In the genomic region with DNA sequence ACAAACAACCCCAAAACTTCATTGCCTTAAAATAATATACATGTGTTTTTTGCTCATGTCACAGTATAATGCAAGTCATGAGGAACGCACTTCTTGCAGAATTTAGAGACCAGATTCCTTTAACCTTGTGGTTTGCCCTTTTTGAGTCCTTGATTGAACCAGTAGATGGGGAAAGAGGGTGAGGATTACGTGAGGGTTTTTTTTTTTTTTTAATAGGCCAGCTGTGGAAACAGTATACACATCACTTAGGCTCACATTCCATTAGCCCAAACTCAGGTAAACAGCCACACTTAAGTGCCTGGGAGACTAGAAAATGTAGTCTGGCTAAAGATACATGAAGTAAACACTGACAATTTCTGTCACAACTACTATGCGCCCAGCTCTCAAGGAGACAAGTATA, we compare ENCODE assay signal across 26 cellular contexts.
DNase-seq lines count a peak whose midpoint lies in the region.
"Had no signal": no experiment of that assay in that cellular context is flagged by ENCODE, and none has a peak within 500 bp of the region (broad histone marks: within the 10 kb centered on the region; RNA-seq: fewer than 3 reads in every experiment).

No MANE protein-coding gene starts in this region.

- H3K9ac ChIP-seq in mesendoderm (ENCODE audit: low read length), result no peak overlapping the region

- H2BK15ac ChIP-seq in mesendoderm (replicated peaks; ENCODE audit: low read depth), result no peak overlapping the region

- no peak overlapping the region for H2AK5ac ChIP-seq in mesendoderm (ENCODE audit: low read length)

- H2BK120ac ChIP-seq in mesendoderm (ENCODE audit: low read depth, low read length), result no peak overlapping the region

- H3K27ac ChIP-seq in mesendoderm (ENCODE audit: low read depth, low read length), result no peak overlapping the region
- H3K27ac ChIP-seq: breast epithelium, heart right ventricle, pancreas, SJSA1, spleen, tibial nerve had no signal

- no peak overlapping the region for H3K4me3 ChIP-seq in mesendoderm (ENCODE audit: low read length)
- H3K4me3 ChIP-seq: breast epithelium, heart right ventricle, pancreas, SJSA1, spleen, tibial nerve had no signal

- peak in 2 of 3 experiments; percentile 5 to 33 for DNase-seq in NCI-H1417 (lab: John Stamatoyannopoulos, UW)
- DNase-seq in NCI-H1417 treated with DMSO at 0.1 percent for 48 hours (lab: John Stamatoyannopoulos, UW), result no peak
- peak; percentile 10 for DNase-seq in HT1080 (ENCODE audit: low read depth)
- DNase-seq in NCI-H2171 treated with DMSO at 0.1 percent for 48 hours (lab: John Stamatoyannopoulos, UW), result peak; percentile 80
- peak; percentile 23 for DNase-seq in left kidney (ENCODE audit: low read depth, low spot score)
- no peak for DNase-seq in NCI-H1436 treated with DMSO at 0.1 percent for 48 hours (lab: John Stamatoyannopoulos, UW)
- no peak for DNase-seq in NCI-H446 treated with DMSO at 0.1 percent for 48 hours (lab: John Stamatoyannopoulos, UW)
- DNase-seq in mesendoderm, result no peak
- DNase-seq: activated CD4-positive, alpha-beta memory T cell treated with anti-CD3 and anti-CD28 coated beads for 36 hours; activated CD8-positive, alpha-beta memory T cell treated with anti-CD3 and anti-CD28 coated beads, Interleukin-2, amount 50 U/mL, for 4 hours; CD4-positive, alpha-beta T cell; effector memory CD4-positive, alpha-beta T cell; erythroblast; foreskin melanocyte; heart right ventricle; Karpas-422; NCI-H1092; NCI-H2081 treated with DMSO at 0.1 percent for 48 hours; pancreas; RPMI8226; spleen; stimulated activated CD4-positive, alpha-beta T cell treated with anti-CD3 and anti-CD28 coated beads, Interleukin-2, amount 100 ng/mL, for 48 hours; T-cell had no signal

- H4K5ac ChIP-seq in mesendoderm (ENCODE audit: low read length), result no peak overlapping the region

- no peaks in the 10 kb centered on the region for H3K79me2 ChIP-seq in mesendoderm (ENCODE audit: control insufficient read depth, insufficient read depth, low read length)

- no peaks in the 10 kb centered on the region for H3K4me1 ChIP-seq in mesendoderm (ENCODE audit: control insufficient read depth, low read depth, low read length)
- H3K4me1 ChIP-seq: breast epithelium, pancreas, SJSA1, tibial nerve had no signal

- no peak overlapping the region for H3K4ac ChIP-seq in mesendoderm (ENCODE audit: low read depth, low read length)

- H3K18ac ChIP-seq in mesendoderm (ENCODE audit: low read length), result no peak overlapping the region

- no peaks in the 10 kb centered on the region for H3K79me1 ChIP-seq in mesendoderm (ENCODE audit: low read length)

- no peak overlapping the region for H2BK5ac ChIP-seq in mesendoderm (ENCODE audit: low read length)

- WGBS in mesendoderm (ENCODE audit: extremely low coverage, insufficient coverage, low lambda C conversion rate), result no CpG with 5 or more reads among the region's 3 CpGs

- H3K27me3 ChIP-seq in mesendoderm (ENCODE audit: insufficient read depth, low read length, poor library complexity), result no peaks in the 10 kb centered on the region
- H3K27me3 ChIP-seq: breast epithelium, heart right ventricle, pancreas, SJSA1, spleen, tibial nerve had no signal

- no peak overlapping the region for H3K4me2 ChIP-seq in mesendoderm (ENCODE audit: low read length)

- no peak overlapping the region for H3K56ac ChIP-seq in mesendoderm (ENCODE audit: low read length)

- H3K36me3 ChIP-seq in mesendoderm (ENCODE audit: control insufficient read depth, insufficient read depth, low read length), result no peaks in the 10 kb centered on the region
- H3K36me3 ChIP-seq: heart right ventricle, pancreas, SJSA1, spleen, tibial nerve had no signal

- no peak overlapping the region for H3K23ac ChIP-seq in mesendoderm (ENCODE audit: low read length)

- H4K8ac ChIP-seq in mesendoderm (ENCODE audit: low read depth, low read length), result no peak overlapping the region

Comparison
In these comparisons a context has a peak if more than half of its experiments do, and no peak if none do; other contexts are left out.
1. DNase-seq: peak in NCI-H1417 (2 of 3), HT1080 (single experiment), NCI-H2171 treated with DMSO at 0.1 percent for 48 hours (single experiment) and left kidney (single experiment); none in NCI-H1417 treated with DMSO at 0.1 percent for 48 hours (single experiment), NCI-H1436 treated with DMSO at 0.1 percent for 48 hours (single experiment), NCI-H446 treated with DMSO at 0.1 percent for 48 hours (single experiment) and mesendoderm (single experiment).